In the genomic region with DNA sequence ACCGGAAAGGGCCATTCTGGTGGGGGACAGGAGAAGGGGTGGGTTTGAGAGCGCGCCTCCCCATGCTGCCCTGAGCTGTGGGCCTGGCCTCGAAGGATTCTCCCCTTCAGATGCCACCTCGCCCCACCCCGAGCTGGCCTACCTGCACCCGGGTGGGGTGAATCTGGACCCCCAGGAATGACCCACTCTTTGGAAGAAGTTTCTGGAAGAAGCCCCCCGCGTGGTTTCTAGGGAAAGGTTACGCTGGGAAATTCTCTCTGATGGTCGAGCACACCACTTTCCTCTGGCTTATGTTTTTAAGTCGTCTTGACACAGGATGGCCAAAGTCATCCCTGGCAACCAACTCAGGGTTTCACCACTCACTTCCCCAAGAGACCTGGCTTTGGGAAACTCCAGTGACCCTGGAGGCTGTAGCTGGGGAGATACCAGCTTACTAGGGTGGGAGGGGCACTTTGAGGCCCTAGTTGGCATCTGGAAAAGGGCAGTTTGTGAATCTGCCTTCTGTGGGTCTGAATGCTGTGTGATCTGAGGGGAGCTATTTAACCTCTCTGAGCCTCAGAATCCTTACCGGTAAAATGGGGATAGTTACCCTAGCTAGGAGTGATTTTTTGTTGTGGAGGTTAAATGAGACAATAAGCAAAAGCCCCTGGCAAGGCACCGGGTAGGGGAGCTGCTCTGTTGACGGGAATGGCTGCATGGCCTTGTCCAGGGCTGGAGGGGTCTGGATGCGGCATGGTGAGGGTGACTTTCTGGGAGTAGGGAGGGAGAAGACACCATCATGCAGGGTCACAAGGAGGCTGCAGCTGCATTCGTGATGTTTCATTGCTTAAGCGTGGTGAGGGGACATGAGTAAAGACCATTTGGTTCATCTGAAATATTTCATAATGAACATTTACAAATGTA, we compare ENCODE assay signal across 1 cellular context.
TF ChIP-seq lines count a peak whose summit lies in the region.

No MANE protein-coding gene starts in this region.

TF ChIP-seq in GM23338, 12 proteins besides CTCF, POLR2A, EP300 and RAD21 (continued from another document):
- TF ChIP-seq ZNF462 (CRISPR knock-in tag; IDR thresholded peaks at IDR 0.05) = no peak
